Comparison of ENCODE assay signal across 8 cellular contexts in genomic region chr6:156564128-156564806, GRCh38.
DNase-seq lines count a peak whose midpoint lies in the region; ATAC-seq and TF ChIP-seq lines count a peak whose summit lies in the region.

No MANE protein-coding gene starts in this region.

- peak overlapping the region; percentile 62; the same call in 1 of the 2 replicates for H2AFZ ChIP-seq in OCI-LY7 (ENCODE audit: low read length)

- no peaks in the 10 kb centered on the region for H3K9me2 ChIP-seq in OCI-LY7 (ENCODE audit: insufficient read depth, low read length)

- H3K4me1 ChIP-seq in OCI-LY7 (ENCODE audit: insufficient read depth, low read length, poor library complexity, severe bottlenecking) (peaks cover 23% of the 10 kb centered on the region), esophagus squamous epithelium (peaks cover 0 to 14% (median 4%) of the 10 kb centered on the region in 3 donors)

- DNase-seq in D341Med (ENCODE audit: low spot score) (peak; percentile 91), HT1080 (ENCODE audit: low read depth) (peak; percentile 52), OCI-LY7 (ENCODE audit: low spot score) (peak; percentile 89), esophagus squamous epithelium (lab: John Stamatoyannopoulos, UW) (peak; percentile 34), nephron progenitor cell (peak; percentile 85)
- peak; percentile 78 for DNase-seq in activated T-cell treated with anti-CD3 and anti-CD28 coated beads, Interleukin-2, amount 50 U/mL, for 1 hour
- DNase-seq in stimulated activated naive CD4-positive, alpha-beta T cell treated with Interleukin-2 at 50 U/mL for 16 hours (lab: John Stamatoyannopoulos, UW): peak; percentile 69

- peak; percentile 96 for ATAC-seq in GM21447 (IDR thresholded peaks at IDR 0.05; ENCODE audit: unreplicated experiment)

- BruUV-seq in OCI-LY7 (replicated peaks; lab: Mats Ljungman, UMichigan): no TSS peak

- peaks cover 16% of the 10 kb centered on the region; the same call in 1 of the 2 replicates for H3K9me3 ChIP-seq in OCI-LY7 (ENCODE audit: low read length)
- H3K9me3 ChIP-seq in esophagus squamous epithelium: no peaks in the 10 kb centered on the region

- peaks cover 4% of the 10 kb centered on the region for H3K36me3 Mint-ChIP-seq in nephron progenitor cell (ENCODE audit: low read depth)

- no peak overlapping the region for H3K4me3 Mint-ChIP-seq in nephron progenitor cell

- no peaks in the 10 kb centered on the region for H4K20me1 ChIP-seq in OCI-LY7 (ENCODE audit: insufficient read depth, low read length)

- H3K27me3 Mint-ChIP-seq in nephron progenitor cell (ENCODE audit: low read depth, poor library complexity): peaks cover 13% of the 10 kb centered on the region

- CTCF ChIA-PET in OCI-LY7 (lab: Charles Lee; ENCODE audit: unreplicated experiment): interaction anchor here (0.5 kb wide), 1 partner anchor 214 kb away, joined by 5 read pairs; no protein-coding TSS in a partner anchor

- H3K4me3 ChIP-seq in OCI-LY7 (ENCODE audit: low read depth, low read length, poor library complexity, severe bottlenecking) (peak overlapping the region; percentile 25), esophagus squamous epithelium (no peak overlapping the region)

- POLR2A ChIA-PET in OCI-LY7 (lab: Charles Lee): interaction anchor here (0.6 to 1.0 kb wide), 12 partner anchors 14 to 460 kb away, joined by 3 to 5 read pairs (median 3); no protein-coding TSS in a partner anchor

- H3K27ac ChIP-seq in OCI-LY7 (ENCODE audit: low read depth, low read length, poor library complexity, severe bottlenecking) (peak overlapping the region; percentile 57), esophagus squamous epithelium (no peak overlapping the region)

- intact Hi-C loops in OCI-LY7 (cut with micrococcal nuclease; ENCODE audit: unreplicated experiment) (loop anchor here (1.0 to 10.0 kb wide), 11 partner anchors 72 to 709 kb away; partner anchors contain the start of gene ARID1B), esophagus squamous epithelium (cut with DNase I) (loop anchor here (10.0 kb wide), 2 partner anchors 121 to 211 kb away; partner anchors contain the start of gene ARID1B)

- H3K27me3 ChIP-seq in esophagus squamous epithelium: no peaks in the 10 kb centered on the region

- H3K9me3 Mint-ChIP-seq in nephron progenitor cell: peaks cover 27% of the 10 kb centered on the region

- WGBS in esophagus squamous epithelium, 2 donors: 2 to 6% methylated on average over 8 to 14 of the region's 14 CpGs

- TF ChIP-seq POLR2A in esophagus squamous epithelium (IDR thresholded peaks at IDR 0.05): no peak

- no peak overlapping the region for H3K27ac Mint-ChIP-seq in nephron progenitor cell

- peak; percentile 100 for TF ChIP-seq CTCF in OCI-LY7 (conservative IDR thresholded peaks at IDR 0.05; ENCODE audit: low read length)
- peak; percentile 53 to 93 (median 91) for TF ChIP-seq CTCF in esophagus squamous epithelium (IDR thresholded peaks at IDR 0.05)
- peak; percentile 94 for TF ChIP-seq CTCF in nephron progenitor cell (IDR thresholded peaks at IDR 0.05)

- H3K36me3 ChIP-seq in OCI-LY7 (ENCODE audit: insufficient read depth, low read length): no peaks in the 10 kb centered on the region; the same call in 1 of the 2 replicates
- H3K36me3 ChIP-seq in esophagus squamous epithelium: no peaks in the 10 kb centered on the region

- peaks cover 15% of the 10 kb centered on the region for H3K4me1 Mint-ChIP-seq in nephron progenitor cell

- H3K4me2 ChIP-seq in OCI-LY7 (ENCODE audit: low read length): peak overlapping the region; percentile 57

- H3K79me2 ChIP-seq in OCI-LY7 (ENCODE audit: insufficient read depth, low read depth, low read length): no peaks in the 10 kb centered on the region

Comparison
In these comparisons a context has a peak if more than half of its experiments do, and no peak if none do; other contexts are left out.
1. DNase-seq: peak in every context shown above with its lines; median percentile 91 in D341Med; 89 in OCI-LY7; 85 in nephron progenitor cell; 78 in activated T-cell treated with anti-CD3 and anti-CD28 coated beads, Interleukin-2, amount 50 U/mL, for 1 hour; 69 in stimulated activated naive CD4-positive, alpha-beta T cell treated with Interleukin-2 at 50 U/mL for 16 hours; 52 in HT1080; 34 in esophagus squamous epithelium.